Comparison of ENCODE assay signal across 23 cellular contexts in the genomic region with DNA sequence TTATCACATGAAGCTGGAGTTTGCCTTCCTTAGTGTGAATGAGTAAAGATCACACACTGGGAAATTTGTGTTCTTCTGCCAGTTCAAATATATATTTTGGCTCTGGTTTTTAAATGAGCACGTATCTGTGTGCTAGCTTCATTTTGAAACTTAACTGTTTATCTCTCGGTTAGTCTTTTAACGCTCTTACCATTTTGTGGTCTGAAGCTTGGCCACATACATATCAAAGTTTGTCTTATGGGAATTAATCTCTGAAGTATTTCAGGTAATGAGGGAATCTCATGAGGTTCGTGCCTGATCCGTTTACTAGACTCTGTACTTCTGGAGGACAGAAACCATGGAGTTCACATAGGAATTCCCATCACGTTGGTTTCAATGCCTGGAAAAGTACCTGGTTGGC. TPM values are rescaled to one million over a fixed set of nuclear protein-coding genes. Genes with fewer than 3 reads are reported as not detected.
DNase-seq lines count a peak whose midpoint lies in the region; ATAC-seq and TF ChIP-seq lines count a peak whose summit lies in the region.
"Had no signal": no experiment of that assay in that cellular context is flagged by ENCODE, and none has a peak within 500 bp of the region (broad histone marks: within the 10 kb centered on the region; RNA-seq: fewer than 3 reads in every experiment).

No MANE protein-coding gene starts in this region.

- H3K36me3 ChIP-seq in GM06990 (ENCODE audit: control insufficient read depth, insufficient read depth, low read length) (no peaks in the 10 kb centered on the region), ascending aorta (peaks cover 0 to 5% of the 10 kb centered on the region in 2 donors)
- H3K36me3 ChIP-seq: heart left ventricle, lower lobe of right lung, pancreas, sigmoid colon, uterus had no signal

- H3K9me3 ChIP-seq in ascending aorta, result no peaks in the 10 kb centered on the region
- H3K9me3 ChIP-seq: heart left ventricle, lower lobe of right lung, pancreas, sigmoid colon, uterus had no signal

- no peak for DNase-seq in GM06990 (ENCODE audit: extremely low read depth, insufficient read length)
- DNase-seq in ascending aorta (ENCODE audit: low spot score in 2 of 2), result no peak
- DNase-seq in cerebellar nuclear complex (lab: John Stamatoyannopoulos, UW), result no peak
- DNase-seq in NCI-H510A (lab: John Stamatoyannopoulos, UW), result no peak
- no peak for DNase-seq in cerebellar cortex (ENCODE audit: low spot score)
- DNase-seq: activated CD4-positive, alpha-beta T cell treated with anti-CD3 and anti-CD28 coated beads, Interleukin-2, amount 50 U/mL, for 4 hours; anterior cingulate cortex; CD8-positive, alpha-beta T cell; endodermal cell; heart left ventricle; lower lobe of right lung; NCI-H187 treated with DMSO at 0.1 percent for 48 hours; NCI-H446 treated with DMSO at 0.1 percent for 48 hours; pancreas; SHP77; sigmoid colon; stimulated activated CD4-positive, alpha-beta T cell treated with anti-CD3 and anti-CD28 coated beads, Interleukin-1b, Interleukin-23, amount 100 ng/mL, for 48 hours; T-helper 1 cell; uterus had no signal

- H3K27ac ChIP-seq in ascending aorta, result peak overlapping the region; percentile 66 to 73
- H3K27ac ChIP-seq: lower lobe of right lung, pancreas had no signal

- H3K4me3 ChIP-seq in GM06990 (replicated peaks; ENCODE audit: low read depth, low read length) (peak overlapping the region; percentile 27; the same call in 1 of the 2 replicates), ascending aorta (peak overlapping the region in 1 of 2 donors; percentile 35)
- H3K4me3 ChIP-seq: heart left ventricle, lower lobe of right lung, pancreas, sigmoid colon, uterus had no signal

- intact Hi-C loops in ascending aorta (cut with DNase I), result no loop called here

- H3K27me3 ChIP-seq in GM06990 (replicated peaks; ENCODE audit: control insufficient read depth, insufficient read depth, low read length) (no peaks in the 10 kb centered on the region), ascending aorta (no peaks in the 10 kb centered on the region)
- H3K27me3 ChIP-seq: heart left ventricle, pancreas, sigmoid colon, uterus had no signal

- no peak for TF ChIP-seq CTCF in GM06990 (IDR thresholded peaks at IDR 0.05; ENCODE audit: insufficient read depth, low read length, poor library complexity, severe bottlenecking)
- no peak for TF ChIP-seq CTCF in ascending aorta (IDR thresholded peaks at IDR 0.05)

- ATAC-seq in GM19043 (IDR thresholded peaks at IDR 0.05; ENCODE audit: low read depth, unreplicated experiment) (peak; percentile 40), HG02884 (IDR thresholded peaks at IDR 0.05; ENCODE audit: unreplicated experiment) (peak; percentile 58), GM21723 (IDR thresholded peaks at IDR 0.05; ENCODE audit: unreplicated experiment) (no peak)
- ATAC-seq: CD8-positive, alpha-beta T cell; HCT116; heart left ventricle; lower lobe of right lung had no signal

- peaks cover 0 to 38% of the 10 kb centered on the region in 2 donors for H3K4me1 ChIP-seq in ascending aorta
- H3K4me1 ChIP-seq: pancreas had no signal

RNA-seq across cellular contexts. Expression of a gene that starts 13.8 kb away (rescaled TPM):
- 22.1 TPM for total RNA-seq in ascending aorta

RNA-seq across cellular contexts. Expression of a gene that starts 35.4 kb away (rescaled TPM):
- total RNA-seq in ascending aorta, result 1.7 TPM
